Comparison of ENCODE assay signal across 15 cellular contexts in genomic region chr5:157821405-157821804, GRCh38. TPM values are rescaled to one million over a fixed set of nuclear protein-coding genes. Genes with fewer than 3 reads are reported as not detected.
A peak's percentile ranks its signal among the peaks of the same experiment; 100 is the strongest.
DNase-seq lines count a peak whose midpoint lies in the region; ATAC-seq and TF ChIP-seq lines count a peak whose summit lies in the region.
"Had no signal": no experiment of that assay in that cellular context is flagged by ENCODE, and none has a peak within 500 bp of the region (broad histone marks: within the 10 kb centered on the region; RNA-seq: fewer than 3 reads in every experiment).

No MANE protein-coding gene starts in this region.

- no peak overlapping the region for H3K4me2 ChIP-seq in SK-N-SH

- peaks cover 32% of the 10 kb centered on the region for H3K4me1 ChIP-seq in A673 (ENCODE audit: insufficient read depth, low read length, poor library complexity, severe bottlenecking)
- peaks cover 0 to 6% of the 10 kb centered on the region in 2 experiments; a peak in 2 of 4 replicates for H3K4me1 ChIP-seq in SK-N-SH (ENCODE audit: control insufficient read depth in 1 of 2, insufficient read depth in 2 of 2, low read depth in 1 of 2, low read length in 1 of 2)

- H3K9me2 ChIP-seq in SK-N-SH = no peaks in the 10 kb centered on the region

- peak overlapping the region; percentile 22 for H3K27ac ChIP-seq in A673 (ENCODE audit: low read depth, low read length, poor library complexity, severe bottlenecking)
- peak overlapping the region in 1 of 2 experiments; percentile 34; a peak in 1 of 4 replicates for H3K27ac ChIP-seq in SK-N-SH (ENCODE audit: low read depth in 2 of 2, low read length in 1 of 2)
- H3K27ac ChIP-seq: dorsolateral prefrontal cortex, Peyer's patch had no signal

- no peak for TF ChIP-seq RAD21 in SK-N-SH (IDR thresholded peaks at IDR 0.05; ENCODE audit: low read length)

- TF ChIP-seq EP300 in SK-N-SH (IDR thresholded peaks at IDR 0.05; ENCODE audit: borderline replicate concordance in 1 of 2, low read depth in 1 of 2, low read length in 1 of 2) = no peak

- H3K9me3 ChIP-seq in A673 (ENCODE audit: low read depth, low read length, poor library complexity, severe bottlenecking) (no peaks in the 10 kb centered on the region), SK-N-SH (no peaks in the 10 kb centered on the region)
- H3K9me3 ChIP-seq: right lobe of liver, testis had no signal

- 90% methylated on average over 1 of the region's 1 CpG for WGBS in SK-N-SH (ENCODE audit: low lambda C conversion rate)

- peaks cover 90% of the 10 kb centered on the region for H3K79me2 ChIP-seq in SK-N-SH (ENCODE audit: insufficient read depth)

- H3F3A ChIP-seq in SK-N-SH (replicated peaks; ENCODE audit: insufficient read depth) = peaks cover 30% of the 10 kb centered on the region

- H3K27ac Mint-ChIP-seq in Calu3 (ENCODE audit: unreplicated experiment) (no peak overlapping the region), nephron (peak overlapping the region; percentile 79 to 91 (median 82))
- H3K27ac Mint-ChIP-seq in activated T-helper 1 cell treated with anti-CD3 and anti-CD28 coated beads, Interleukin-12 subunit alpha, Interleukin-12 subunit beta, Interleukin-2, Interleukin-4 antibody, amounts not matched to agents 30 ng/mL and 10 ng/mL and 1 ng/mL, durations not matched to agents 14 hours and 24 hours and 36 hours = peak overlapping the region; percentile 40
- H3K27ac Mint-ChIP-seq: activated naive CD4-positive, alpha-beta T cell treated with anti-CD3 and anti-CD28 coated beads for 36 hours had no signal

- H3K9me3 Mint-ChIP-seq in Calu3 (ENCODE audit: low read depth, unreplicated experiment) = no peaks in the 10 kb centered on the region
- no peaks in the 10 kb centered on the region for H3K9me3 Mint-ChIP-seq in activated T-helper 1 cell treated with anti-CD3 and anti-CD28 coated beads, Interleukin-12 subunit alpha, Interleukin-12 subunit beta, Interleukin-2, Interleukin-4 antibody, amounts not matched to agents 30 ng/mL and 10 ng/mL and 1 ng/mL, durations not matched to agents 14 hours and 24 hours and 36 hours
- H3K9me3 Mint-ChIP-seq in nephron = no peaks in the 10 kb centered on the region

- TF ChIP-seq CTCF in A673 (conservative IDR thresholded peaks at IDR 0.05; ENCODE audit: low read depth, low read length) = no peak
- TF ChIP-seq CTCF in Calu3 (IDR thresholded peaks at IDR 0.05; ENCODE audit: unreplicated experiment) = no peak
- no peak for TF ChIP-seq CTCF in nephron (IDR thresholded peaks at IDR 0.05; ENCODE audit: unreplicated experiment in 3 of 3)
- TF ChIP-seq CTCF in SK-N-SH (IDR thresholded peaks at IDR 0.05) = no peak

- CTCF ChIA-PET in A673 (lab: Charles Lee) (no interaction called here), Calu3 (lab: Charles Lee) (no interaction called here), SK-N-SH (lab: Yijun Ruan, JAX) (no interaction called here)

- H3K4me3 Mint-ChIP-seq in Calu3 (ENCODE audit: low read depth, unreplicated experiment) (peak overlapping the region; percentile 12), nephron (no peak overlapping the region)
- H3K4me3 Mint-ChIP-seq in activated T-helper 1 cell treated with anti-CD3 and anti-CD28 coated beads, Interleukin-12 subunit alpha, Interleukin-12 subunit beta, Interleukin-2, Interleukin-4 antibody, amounts not matched to agents 30 ng/mL and 10 ng/mL and 1 ng/mL, durations not matched to agents 14 hours and 24 hours and 36 hours = no peak overlapping the region
- H3K4me3 Mint-ChIP-seq: activated naive CD4-positive, alpha-beta T cell treated with anti-CD3 and anti-CD28 coated beads for 36 hours had no signal

- H4K20me1 ChIP-seq in SK-N-SH (ENCODE audit: insufficient read depth) = peaks cover 78% of the 10 kb centered on the region

- POLR2A ChIA-PET in A673 (lab: Charles Lee; ENCODE audit: low non-redundant PET) (no interaction called here), SK-N-SH (lab: Yijun Ruan, JAX) (no interaction called here)

- intact Hi-C loops in A673 (cut with micrococcal nuclease; ENCODE audit: unreplicated experiment) = no loop called here
- intact Hi-C loops in Calu3 (cut with micrococcal nuclease; ENCODE audit: unreplicated experiment) = loop anchor here (2.0 kb wide), 1 partner anchor 67 kb away; no protein-coding TSS in a partner anchor
- intact Hi-C loops in activated T-helper 1 cell treated with anti-CD3 and anti-CD28 coated beads, Interleukin-12 subunit alpha, Interleukin-12 subunit beta, Interleukin-2, Interleukin-4 antibody, amounts not matched to agents 30 ng/mL and 10 ng/mL and 1 ng/mL, durations not matched to agents 14 hours and 24 hours and 36 hours (cut with micrococcal nuclease) = loop anchor here (1.0 kb wide), 2 partner anchors 37 to 97 kb away; no protein-coding TSS in a partner anchor

- H3K4me1 Mint-ChIP-seq in Calu3 (ENCODE audit: low read depth, unreplicated experiment) (peaks cover 35% of the 10 kb centered on the region), nephron (peaks cover 39% of the 10 kb centered on the region)
- peaks cover 25% of the 10 kb centered on the region for H3K4me1 Mint-ChIP-seq in activated T-helper 1 cell treated with anti-CD3 and anti-CD28 coated beads, Interleukin-12 subunit alpha, Interleukin-12 subunit beta, Interleukin-2, Interleukin-4 antibody, amounts not matched to agents 30 ng/mL and 10 ng/mL and 1 ng/mL, durations not matched to agents 14 hours and 24 hours and 36 hours (ENCODE audit: low read depth)

- H3K27me3 ChIP-seq in A673 (replicated peaks; ENCODE audit: insufficient read depth, low read depth, low read length, poor library complexity) = no peaks in the 10 kb centered on the region
- no peaks in the 10 kb centered on the region for H3K27me3 ChIP-seq in SK-N-SH (ENCODE audit: insufficient read depth)
- H3K27me3 ChIP-seq: dorsolateral prefrontal cortex, Peyer's patch, right lobe of liver, testis had no signal

- H3K36me3 Mint-ChIP-seq in Calu3 (ENCODE audit: insufficient read depth, unreplicated experiment) (peaks cover 15% of the 10 kb centered on the region), nephron (ENCODE audit: low read depth) (peaks cover 11% of the 10 kb centered on the region)
- peaks cover 6% of the 10 kb centered on the region for H3K36me3 Mint-ChIP-seq in activated T-helper 1 cell treated with anti-CD3 and anti-CD28 coated beads, Interleukin-12 subunit alpha, Interleukin-12 subunit beta, Interleukin-2, Interleukin-4 antibody, amounts not matched to agents 30 ng/mL and 10 ng/mL and 1 ng/mL, durations not matched to agents 14 hours and 24 hours and 36 hours (ENCODE audit: low read depth)

- H3K27me3 Mint-ChIP-seq in Calu3 (ENCODE audit: unreplicated experiment) (no peaks in the 10 kb centered on the region), nephron (ENCODE audit: low read depth) (no peaks in the 10 kb centered on the region)
- no peaks in the 10 kb centered on the region for H3K27me3 Mint-ChIP-seq in activated T-helper 1 cell treated with anti-CD3 and anti-CD28 coated beads, Interleukin-12 subunit alpha, Interleukin-12 subunit beta, Interleukin-2, Interleukin-4 antibody, amounts not matched to agents 30 ng/mL and 10 ng/mL and 1 ng/mL, durations not matched to agents 14 hours and 24 hours and 36 hours (ENCODE audit: insufficient read depth)

- no peak overlapping the region for H3K9ac ChIP-seq in SK-N-SH

- H2AFZ ChIP-seq in SK-N-SH (ENCODE audit: low read depth) = no peak overlapping the region

- H3K4me3 ChIP-seq in A673 (ENCODE audit: low read depth, low read length, poor library complexity, severe bottlenecking) (no peak overlapping the region), SK-N-SH (ENCODE audit: low read depth in 2 of 2, low read length in 1 of 2) (no peak overlapping the region)
- H3K4me3 ChIP-seq: dorsolateral prefrontal cortex, Peyer's patch, right lobe of liver, testis had no signal

- no peak for ATAC-seq in GM19395 (IDR thresholded peaks at IDR 0.05; ENCODE audit: unreplicated experiment)
- no peak for ATAC-seq in HG02623 (IDR thresholded peaks at IDR 0.05; ENCODE audit: unreplicated experiment)

- H3K36me3 ChIP-seq in A673 (ENCODE audit: insufficient read depth, low read length, poor library complexity, severe bottlenecking) (no peaks in the 10 kb centered on the region), SK-N-SH (replicated peaks in 1 of 2; ENCODE audit: control insufficient read depth in 1 of 2, insufficient read depth in 2 of 2, low read length in 1 of 2) (peaks cover 2 to 7% of the 10 kb centered on the region in 2 experiments)
- H3K36me3 ChIP-seq: Peyer's patch had no signal

- BruUV-seq in A673 (replicated peaks; lab: Mats Ljungman, UMichigan) (no TSS peak), Calu3 (replicated peaks; lab: Mats Ljungman, UMichigan) (no TSS peak)

- no peak for DNase-seq in A673 (ENCODE audit: low spot score)
- no peak for DNase-seq in Calu3
- no peak for DNase-seq in activated T-helper 1 cell treated with anti-CD3 and anti-CD28 coated beads, Interleukin-12 subunit alpha, Interleukin-12 subunit beta, Interleukin-2, Interleukin-4 antibody, amounts not matched to agents 30 ng/mL and 10 ng/mL and 1 ng/mL, durations not matched to agents 14 hours and 24 hours and 36 hours (ENCODE audit: low spot score)
- DNase-seq in effector CD8-positive, alpha-beta T cell (lab: John Stamatoyannopoulos, UW) = no peak
- no peak for DNase-seq in SK-N-SH
- DNase-seq: dorsolateral prefrontal cortex, islet precursor cell, NCI-H187, Peyer's patch, right lobe of liver had no signal

TF ChIP-seq in SK-N-SH, 30 proteins besides CTCF, POLR2A, EP300 and RAD21:
- no peak for TF ChIP-seq SMC3 (IDR thresholded peaks at IDR 0.05; ENCODE audit: low read depth, low read length)
- TF ChIP-seq FOSL2 (IDR thresholded peaks at IDR 0.05; ENCODE audit: borderline replicate concordance, low read depth) = no peak
- TF ChIP-seq GABPA (IDR thresholded peaks at IDR 0.05; ENCODE audit: low read depth) = no peak
- TF ChIP-seq RFX5 (IDR thresholded peaks at IDR 0.05; ENCODE audit: low read length) = no peak
- TF ChIP-seq TCF12 (IDR thresholded peaks at IDR 0.05) = no peak
- no peak for TF ChIP-seq USF1 (IDR thresholded peaks at IDR 0.05; ENCODE audit: borderline replicate concordance, low read depth)
- no peak for TF ChIP-seq ELF1 (IDR thresholded peaks at IDR 0.05)

RNA-seq across cellular contexts. Expression of gene CLINT1, which starts 37.5 kb away (rescaled TPM):
- total RNA-seq in A673 (2021) (69.6 and 71.4 TPM in 2 replicates), Calu3 (2022) (214 and 233 TPM in 2 replicates)
- 90.5 and 93.1 TPM in 2 replicates for total RNA-seq in activated T-helper 1 cell treated with anti-CD3 and anti-CD28 coated beads, Interleukin-12 subunit alpha, Interleukin-12 subunit beta, Interleukin-2, Interleukin-4 antibody, amounts not matched to agents 30 ng/mL and 10 ng/mL and 1 ng/mL, durations not matched to agents 14 hours and 24 hours and 36 hours
- polyA plus RNA-seq in SK-N-SH (2012; rRNA removed) = 65.4 and 105 TPM in 2 replicates
- polyA plus RNA-seq in SK-N-SH (2012; cell fraction: cytosol; rRNA removed) = 46.0 and 56.1 TPM in 2 replicates
- polyA plus RNA-seq in SK-N-SH (2012; cell fraction: nucleus; rRNA removed) = 136 and 198 TPM in 2 replicates
